ENCODE assay signal across 8 cellular contexts in the genomic region with DNA sequence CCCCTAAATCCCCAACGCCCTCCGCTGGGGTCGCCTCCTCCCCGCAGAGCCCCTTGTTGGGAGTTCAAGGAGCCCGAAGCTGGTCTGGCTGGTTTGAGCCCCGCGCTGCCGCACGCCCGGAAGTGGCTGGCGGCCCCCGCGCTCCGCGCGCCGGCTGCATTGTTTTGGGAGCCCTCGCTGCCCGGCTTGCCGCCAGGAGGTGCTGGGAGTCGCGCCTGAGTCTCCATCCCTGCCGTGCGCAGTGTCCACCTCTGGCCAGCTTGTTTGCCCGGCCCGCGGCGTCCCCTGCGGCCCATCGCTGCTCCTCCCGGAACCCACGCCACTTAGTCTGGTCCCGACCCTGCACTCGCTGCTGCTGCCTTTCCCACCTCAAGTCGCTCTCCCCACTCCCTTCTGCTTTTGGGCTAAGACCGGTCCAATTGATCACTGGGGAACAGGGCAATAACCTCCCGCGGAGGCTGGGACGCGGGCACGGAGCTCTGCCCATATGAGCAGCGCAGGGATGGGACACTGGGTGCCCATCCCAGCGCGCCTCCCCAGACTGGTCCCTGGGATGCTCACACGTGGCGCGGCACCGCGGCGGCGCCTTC. TPM values are rescaled to one million over a fixed set of nuclear protein-coding genes. Genes with fewer than 3 reads are reported as not detected.
DNase-seq lines count a peak whose midpoint lies in the region; ATAC-seq and TF ChIP-seq lines count a peak whose summit lies in the region.

No MANE protein-coding gene starts in this region.

- H3K9me3 Mint-ChIP-seq in chondrocyte (ENCODE audit: low read depth): no peaks in the 10 kb centered on the region

- CTCF ChIA-PET in AG04450 (lab: Charles Lee): interaction anchor here (0.7 kb wide), 1 partner anchor 105 kb away, joined by 3 read pairs; no protein-coding TSS in a partner anchor

- ATAC-seq in HG02678 (IDR thresholded peaks at IDR 0.05; ENCODE audit: unreplicated experiment) (peak; percentile 49), GM21423 (IDR thresholded peaks at IDR 0.05; ENCODE audit: unreplicated experiment) (no peak)

- peak overlapping the region; percentile 70 for H3K4me3 Mint-ChIP-seq in chondrocyte (ENCODE audit: unreplicated experiment)

- no peaks in the 10 kb centered on the region for H3K36me3 ChIP-seq in muscle layer of colon (ENCODE audit: insufficient read depth, low read length)
- no peaks in the 10 kb centered on the region for H3K36me3 ChIP-seq in urinary bladder (ENCODE audit: insufficient read depth)

- H3K9ac ChIP-seq in muscle layer of colon (ENCODE audit: low read length): no peak overlapping the region

- POLR2A ChIA-PET in AG04450 (lab: Yijun Ruan, JAX): interaction anchor here (0.5 kb wide), 1 partner anchor 157 kb away, joined by 3 read pairs; no protein-coding TSS in a partner anchor

- no peak for DNase-seq in AG04450 (ENCODE audit: low read depth, low spot score)
- DNase-seq in chondrocyte (ENCODE audit: low spot score): no peak
- DNase-seq in G401 (ENCODE audit: low spot score): no peak
- DNase-seq in NAMALWA (ENCODE audit: low spot score): no peak

- H3K9me3 ChIP-seq in AG04450 (ENCODE audit: control insufficient read depth, insufficient read depth, low read length): peaks cover 6% of the 10 kb centered on the region; the same call in 1 of the 2 replicates
- H3K9me3 ChIP-seq in muscle layer of colon (ENCODE audit: low read length): no peaks in the 10 kb centered on the region

- H3K27me3 Mint-ChIP-seq in chondrocyte (ENCODE audit: low read depth): peaks cover 44% of the 10 kb centered on the region

- H3K27ac Mint-ChIP-seq in chondrocyte (ENCODE audit: unreplicated experiment): no peak overlapping the region

- H3K27ac ChIP-seq in AG04450 (ENCODE audit: low read depth, low read length) (no peak overlapping the region), muscle layer of colon (ENCODE audit: low read depth, low read length) (no peak overlapping the region), urinary bladder (ENCODE audit: low read depth) (no peak overlapping the region)

- peaks cover 64% of the 10 kb centered on the region for H3K27me3 ChIP-seq in AG04450 (ENCODE audit: control insufficient read depth, insufficient read depth, low read length)
- peaks cover 46 to 59% of the 10 kb centered on the region in 2 donors for H3K27me3 ChIP-seq in muscle layer of colon (ENCODE audit: control insufficient read depth in 1 of 2, insufficient read depth in 2 of 2, low read length in 2 of 2)

- in situ Hi-C loops in G401 (cut with HindIII; ENCODE audit: low sequenced_read_pairs): no loop called here

- H3K36me3 Mint-ChIP-seq in chondrocyte (ENCODE audit: low read depth): peaks cover 2% of the 10 kb centered on the region

- WGBS in urinary bladder: 8% methylated on average over 51 of the region's 51 CpGs

- H3K4me1 ChIP-seq in muscle layer of colon (ENCODE audit: insufficient read depth, low read length): peaks cover 25% of the 10 kb centered on the region
- H3K4me1 ChIP-seq in urinary bladder (ENCODE audit: insufficient read depth): peaks cover 2% of the 10 kb centered on the region

- H3K4me3 ChIP-seq in AG04450 (ENCODE audit: low read depth, low read length) (0 out of 2 replicates have a peak overlapping the region, but pooled peaks have one; percentile 2), muscle layer of colon (ENCODE audit: low read depth in 1 of 2, low read length in 2 of 2) (peak overlapping the region; percentile 20 to 64), urinary bladder (ENCODE audit: low read depth, low read length) (peak overlapping the region; percentile 23)

- peaks cover 54% of the 10 kb centered on the region for H3K4me1 Mint-ChIP-seq in chondrocyte (ENCODE audit: low read depth)

- no peak for TF ChIP-seq CTCF in AG04450 (IDR thresholded peaks at IDR 0.05; ENCODE audit: low read depth, low read length)
- peak; percentile 75 for TF ChIP-seq CTCF in chondrocyte (IDR thresholded peaks at IDR 0.05)

RNA-seq across cellular contexts. Expression of a gene that starts 2.2 kb away (rescaled TPM):
- polyA plus RNA-seq in AG04450 (2011; rRNA removed) (not detected in 2 replicates), urinary bladder (62.9 TPM)
- polyA minus RNA-seq in AG04450 (2011; rRNA and poly(A)+ RNA removed): not detected in 2 replicates
- total RNA-seq in chondrocyte (120 to 233 TPM (median 130 TPM) in 3 replicates), urinary bladder (119 TPM)
- not detected in 2 replicates for total RNA-seq in G401 (2014; rRNA removed; shearing (Covaris generic))

RNA-seq across cellular contexts. Expression of a gene that starts 31.2 kb away (rescaled TPM):
- polyA plus RNA-seq in AG04450 (2011; rRNA removed): not detected in 2 replicates
- polyA minus RNA-seq in AG04450 (2011; rRNA and poly(A)+ RNA removed): 0.78 TPM in 1 of 2 replicates, not detected in the other
- total RNA-seq in chondrocyte: 0.62 to 1.2 TPM (median 0.99 TPM) in 3 replicates
- 3.3 TPM for total RNA-seq in urinary bladder
- polyA plus RNA-seq in urinary bladder: 0.27 TPM
- total RNA-seq in G401 (2014; rRNA removed; shearing (Covaris generic)): not detected in 2 replicates

Comparison
In these comparisons a context has a peak if more than half of its experiments do, and no peak if none do; other contexts are left out.
1. RNA of a gene that starts 2.2 kb away (total RNA-seq): 120 to 233 TPM in chondrocyte and 119 TPM in urinary bladder (single experiment); not detected in G401; every median in the first group is over 100 times any median in the second.
2. Peak in every context shown above with its lines, with median percentiles within 50 percentile points of each other: H3K4me3 ChIP-seq.